8 cellular contexts compared by ENCODE assay signal in the genomic region with DNA sequence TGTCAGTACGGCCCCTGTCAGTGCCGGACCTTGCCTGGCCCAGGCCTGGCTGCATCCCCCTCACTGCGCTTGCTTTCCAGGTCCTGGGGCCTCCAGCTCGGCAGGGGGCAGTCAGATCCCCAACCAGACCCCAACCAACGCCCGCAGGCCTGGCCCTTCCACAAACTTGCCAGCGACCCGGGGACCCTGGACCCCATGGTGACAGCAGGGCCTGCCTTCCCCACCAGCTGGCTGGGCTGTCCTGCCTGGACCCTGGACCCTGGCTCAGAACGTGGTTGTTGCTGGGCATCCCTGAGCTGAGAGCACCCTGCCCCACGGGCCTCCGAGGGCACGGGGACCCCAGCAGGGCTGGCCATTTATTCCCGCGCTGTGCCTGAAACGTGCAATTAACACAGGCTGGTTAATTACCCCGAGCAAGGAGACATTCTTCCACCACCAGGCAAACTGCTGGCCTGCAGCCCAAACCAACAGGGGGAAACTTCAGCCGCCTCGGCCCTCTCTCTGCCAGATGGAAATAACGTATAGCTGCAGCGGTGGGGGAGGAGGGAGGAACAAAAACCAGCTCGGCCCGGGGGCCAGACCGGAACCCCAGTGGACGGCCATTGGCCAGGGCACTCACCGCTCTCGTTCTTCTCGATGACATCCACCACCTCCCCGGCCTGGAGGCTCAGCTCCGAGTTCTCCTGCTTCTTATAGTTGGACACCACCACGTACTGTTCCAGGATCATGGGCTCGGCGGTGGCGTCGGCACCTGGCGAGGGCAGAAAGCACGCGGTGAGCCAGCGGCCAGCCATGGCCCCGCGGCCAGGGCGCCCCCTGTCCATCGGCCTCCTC.
DNase-seq lines count a peak whose midpoint lies in the region; ATAC-seq and TF ChIP-seq lines count a peak whose summit lies in the region.

No MANE protein-coding gene starts in this region.

- DNase-seq in GM10248 (ENCODE audit: extremely low spot score) = peak; percentile 68
- peak; percentile 80 for DNase-seq in H7
- DNase-seq in NCI-H510A (lab: John Stamatoyannopoulos, UW) = peak; percentile 43
- peak; percentile 33 for DNase-seq in mammary epithelial cell
- DNase-seq in lung (ENCODE audit: low spot score) = no peak
- no peak for DNase-seq in tibial nerve (ENCODE audit: low spot score in 2 of 2)
- no peak for DNase-seq in NCI-H2196 treated with DMSO at 0.1 percent for 48 hours (lab: John Stamatoyannopoulos, UW; ENCODE audit: unreplicated experiment)

- BruUV-seq in mammary epithelial cell (replicated peaks; lab: Mats Ljungman, UMichigan) = no TSS peak

- H3K9ac ChIP-seq in mammary epithelial cell (ENCODE audit: insufficient read depth, low read length) = peak overlapping the region; percentile 46

- 5% methylated on average over 39 of the region's 42 CpGs for WGBS in mammary epithelial cell (ENCODE audit: low coverage, missing lambda C conversion rate)
- 29 to 36% methylated on average over 38 to 42 of the region's 42 CpGs for WGBS in lung, 2 donors
- WGBS in tibial nerve, 2 donors = 12 to 17% methylated on average over 15 to 42 of the region's 42 CpGs

- H3K36me3 ChIP-seq in H7 (replicated peaks; ENCODE audit: control insufficient read depth, insufficient read depth, low read length) (no peaks in the 10 kb centered on the region; the same call in 1 of the 2 replicates), mammary epithelial cell (ENCODE audit: insufficient read depth, low read length) (peaks cover 18% of the 10 kb centered on the region), lung (ENCODE audit: control insufficient read depth in 2 of 2, insufficient read depth in 2 of 2, low read length in 2 of 2) (peaks cover 0 to 8% of the 10 kb centered on the region in 2 donors), tibial nerve (peaks cover 0 to 27% (median 0%) of the 10 kb centered on the region in 3 donors)

- H2AFZ ChIP-seq in mammary epithelial cell (ENCODE audit: low read depth, low read length) = peak overlapping the region; percentile 38

- peaks cover 83% of the 10 kb centered on the region for H3K79me2 ChIP-seq in mammary epithelial cell (ENCODE audit: insufficient read depth, low read length)

- H3K4me3 ChIP-seq in H7 (ENCODE audit: insufficient read depth, low read depth, low read length) (peak overlapping the region; percentile 23; the same call in 1 of the 2 replicates), mammary epithelial cell (replicated peaks in 1 of 3; ENCODE audit: insufficient read depth in 1 of 3, low read depth in 2 of 3, low read length in 3 of 3) (peak overlapping the region in 2 of 3 experiments; percentile 27 to 37), lung (peak overlapping the region; percentile 80), tibial nerve (peak overlapping the region; percentile 40 to 77 (median 63))

- TF ChIP-seq EP300 in tibial nerve (IDR thresholded peaks at IDR 0.05) = no peak

- H3K4me2 ChIP-seq in mammary epithelial cell (ENCODE audit: insufficient read depth, low read depth, low read length) = peak overlapping the region; percentile 93

- dilution Hi-C loops in mammary epithelial cell (cut with HindIII; ENCODE audit: low sequenced_read_pairs) = no loop called here

- TF ChIP-seq CTCF in GM10248 (IDR thresholded peaks at IDR 0.05; ENCODE audit: control extremely low read depth, extremely low read depth, low read depth, missing control alignments) (peak; percentile 4), mammary epithelial cell (conservative IDR thresholded peaks at IDR 0.05 in 1 of 2, IDR thresholded peaks at IDR 0.05 in 1 of 2; ENCODE audit: extremely low read depth in 1 of 2, insufficient read depth in 1 of 2, low read depth in 1 of 2, low read length in 2 of 2) (peak in 1 of 2 donors; percentile 7), lung (IDR thresholded peaks at IDR 0.05; ENCODE audit: control extremely low read depth, extremely low read depth) (no peak), tibial nerve (IDR thresholded peaks at IDR 0.05) (peak in 2 of 5 experiments; percentile 4 to 9)

- H3K4me1 ChIP-seq in mammary epithelial cell (ENCODE audit: insufficient read depth, low read length) (peaks cover 52% of the 10 kb centered on the region), lung (ENCODE audit: control insufficient read depth in 2 of 2, insufficient read depth in 2 of 2, low read length in 2 of 2) (peaks cover 0 to 13% of the 10 kb centered on the region in 2 donors), tibial nerve (peaks cover 0 to 73% (median 40%) of the 10 kb centered on the region in 4 donors)

- H4K20me1 ChIP-seq in mammary epithelial cell (ENCODE audit: insufficient read depth, low read length) = no peaks in the 10 kb centered on the region

- no peak for TF ChIP-seq POLR2A in tibial nerve (IDR thresholded peaks at IDR 0.05)

- no peaks in the 10 kb centered on the region for H3K9me3 ChIP-seq in mammary epithelial cell (replicated peaks; ENCODE audit: insufficient read depth, low read length)
- H3K9me3 ChIP-seq in lung (ENCODE audit: control insufficient read depth in 2 of 2, insufficient read depth in 1 of 2, low read length in 1 of 2) = no peaks in the 10 kb centered on the region
- peaks cover 0 to 9% (median 0%) of the 10 kb centered on the region in 4 donors for H3K9me3 ChIP-seq in tibial nerve

- CTCF ChIA-PET in GM10248 (lab: Yijun Ruan, JAX) = interaction anchor here (1.0 to 5.3 kb wide), 7 partner anchors 11 to 58 kb away, joined by 3 to 38 read pairs (median 3); no protein-coding TSS in a partner anchor
- CTCF ChIA-PET in mammary epithelial cell (lab: Charles Lee; ENCODE audit: low non-redundant PET) = no interaction called here

- POLR2A ChIA-PET in GM10248 (lab: Yijun Ruan, JAX) = no interaction called here

- intact Hi-C loops in mammary epithelial cell (cut with micrococcal nuclease) = no loop called here

- ATAC-seq in lung (ENCODE audit: insufficient read depth, low FRiP score) = peak; percentile 2
- no peak for ATAC-seq in HG03521 (IDR thresholded peaks at IDR 0.05; ENCODE audit: unreplicated experiment)

- H3K27me3 ChIP-seq in H7 (ENCODE audit: control insufficient read depth, insufficient read depth, low read length) (no peaks in the 10 kb centered on the region), mammary epithelial cell (ENCODE audit: insufficient read depth, low read length) (no peaks in the 10 kb centered on the region), lung (ENCODE audit: control insufficient read depth, insufficient read depth) (no peaks in the 10 kb centered on the region), tibial nerve (no peaks in the 10 kb centered on the region)

- in situ Hi-C loops in mammary epithelial cell (cut with MboI; ENCODE audit: low sequenced_read_pairs in 2 of 2) = no loop called here

- peak overlapping the region; percentile 36 for H3K27ac ChIP-seq in mammary epithelial cell (ENCODE audit: insufficient read depth, low read depth, low read length)
- peak overlapping the region; percentile 88 to 91 for H3K27ac ChIP-seq in lung (ENCODE audit: low read depth in 1 of 2, low read length in 1 of 2)
- H3K27ac ChIP-seq in tibial nerve = peak overlapping the region; percentile 93 to 99 (median 97)

Comparison
In these comparisons a context has a peak if more than half of its experiments do, and no peak if none do; other contexts are left out.
1. DNase-seq: peak in GM10248 (single experiment), H7 (single experiment), NCI-H510A (single experiment) and mammary epithelial cell (single experiment); none in lung (single experiment), tibial nerve (0 of 2) and NCI-H2196 treated with DMSO at 0.1 percent for 48 hours (single experiment).
2. H3K4me3 ChIP-seq: peak in every context shown above with its lines; median percentile 80 in lung; 63 in tibial nerve; 32 in mammary epithelial cell; 23 in H7.
3. H3K27ac ChIP-seq: peak in every context shown above with its lines; median percentile 97 in tibial nerve; 90 in lung; 36 in mammary epithelial cell.